In genomic region chr17:68740555-68741447, GRCh38 we compare ENCODE assay signal across 1 cellular context.
TF ChIP-seq lines count a peak whose summit lies in the region.

No MANE protein-coding gene starts in this region.

TF ChIP-seq in K562, 482 proteins besides CTCF, POLR2A, EP300 and RAD21 (continued from another document):
- no peak for TF ChIP-seq IRF9 (tag; IDR thresholded peaks at IDR 0.05)
- TF ChIP-seq POLR3A (IDR thresholded peaks at IDR 0.05; ENCODE audit: borderline replicate concordance, extremely low read depth, insufficient read depth, insufficient read length): no peak
- TF ChIP-seq CEBPG (CRISPR knock-in tag; IDR thresholded peaks at IDR 0.05): no peak
- TF ChIP-seq CEBPG (tag; conservative IDR thresholded peaks at IDR 0.05 in 1 of 2, IDR thresholded peaks at IDR 0.05 in 1 of 2): no peak
- TF ChIP-seq CGGBP1 (CRISPR knock-in tag; IDR thresholded peaks at IDR 0.05): no peak
- no peak for TF ChIP-seq ZKSCAN3 (CRISPR knock-in tag; IDR thresholded peaks at IDR 0.05)
- no peak for TF ChIP-seq ZNF239 (CRISPR knock-in tag; IDR thresholded peaks at IDR 0.05)
- TF ChIP-seq ELF4 (CRISPR knock-in tag; IDR thresholded peaks at IDR 0.05): no peak
- no peak for TF ChIP-seq TRIM28 (IDR thresholded peaks at IDR 0.05)
